In genomic region chr4:88908003-88908402, GRCh38 we compare ENCODE assay signal across 22 cellular contexts.
DNase-seq lines count a peak whose midpoint lies in the region; ATAC-seq and TF ChIP-seq lines count a peak whose summit lies in the region.
"Had no signal": no experiment of that assay in that cellular context is flagged by ENCODE, and none has a peak within 500 bp of the region (broad histone marks: within the 10 kb centered on the region; RNA-seq: fewer than 3 reads in every experiment).

No MANE protein-coding gene starts in this region.

- TF ChIP-seq CTCF in AG04450 (IDR thresholded peaks at IDR 0.05; ENCODE audit: low read depth, low read length) (peak; percentile 19; the same call in 1 of the 2 replicates), VCaP (conservative IDR thresholded peaks at IDR 0.05) (no peak), fibroblast of lung (conservative IDR thresholded peaks at IDR 0.05 in 1 of 2, IDR thresholded peaks at IDR 0.05 in 1 of 2; ENCODE audit: low read depth in 1 of 2, low read length in 2 of 2) (no peak), mucosa of descending colon (IDR thresholded peaks at IDR 0.05) (no peak)

- H4K20me1 ChIP-seq in fibroblast of lung (ENCODE audit: control insufficient read depth, extremely low read depth, insufficient read depth, low read length) = no peaks in the 10 kb centered on the region

- ATAC-seq in mucosa of descending colon (peak; percentile 43), HG03135 (IDR thresholded peaks at IDR 0.05; ENCODE audit: unreplicated experiment) (no peak), left ventricle myocardium superior (no peak), HG02571 (IDR thresholded peaks at IDR 0.05; ENCODE audit: unreplicated experiment) (no peak)
- ATAC-seq: SK-N-SH treated with all-trans-retinoic acid at 6 μM for 48 hours; stimulated activated effector memory CD8-positive, alpha-beta T cell treated with anti-CD3 and anti-CD28 coated beads, Interleukin-12 subunit alpha, Interleukin-12 subunit beta, amount 100 ng/mL, for 72 hours had no signal

- no peaks in the 10 kb centered on the region for H3K9me3 ChIP-seq in AG04450 (ENCODE audit: control insufficient read depth, insufficient read depth, low read length)
- no peaks in the 10 kb centered on the region for H3K9me3 ChIP-seq in fibroblast of lung (ENCODE audit: control insufficient read depth, insufficient read depth, low read depth, low read length)
- no peaks in the 10 kb centered on the region for H3K9me3 ChIP-seq in mucosa of descending colon
- H3K9me3 ChIP-seq: suprapubic skin had no signal

- no peaks in the 10 kb centered on the region for H3K36me3 ChIP-seq in fibroblast of lung (ENCODE audit: control insufficient read depth, insufficient read depth, low read length)
- H3K36me3 ChIP-seq in mucosa of descending colon (ENCODE audit: low read depth) = no peaks in the 10 kb centered on the region
- H3K36me3 ChIP-seq: suprapubic skin had no signal

- POLR2A ChIA-PET in AG04450 (lab: Yijun Ruan, JAX) = no interaction called here

- no peak overlapping the region for H3K9ac ChIP-seq in fibroblast of lung (ENCODE audit: insufficient read depth, low read length)
- H3K9ac ChIP-seq: KMS-11 had no signal

- H3K27me3 ChIP-seq in AG04450 (ENCODE audit: control insufficient read depth, insufficient read depth, low read length) (no peaks in the 10 kb centered on the region), fibroblast of lung (ENCODE audit: control insufficient read depth, insufficient read depth, low read length) (no peaks in the 10 kb centered on the region)
- H3K27me3 ChIP-seq: suprapubic skin had no signal

- H3K4me3 ChIP-seq in AG04450 (ENCODE audit: low read depth, low read length) (no peak overlapping the region), fibroblast of lung (replicated peaks in 1 of 4; ENCODE audit: control extremely low read depth in 1 of 4, insufficient read depth in 1 of 4, low read depth in 3 of 4, low read length in 4 of 4) (no peak overlapping the region), mucosa of descending colon (no peak overlapping the region)
- H3K4me3 ChIP-seq: smooth muscle cell, suprapubic skin had no signal

- DNase-seq in AG04450 (ENCODE audit: low read depth, low spot score) (peak; percentile 8), fibroblast of lung (ENCODE audit: low read depth in 2 of 2) (peak; percentile 51 to 55), mucosa of descending colon (no peak), AML-193 (lab: John Stamatoyannopoulos, UW) (no peak), left ventricle myocardium superior (no peak)
- DNase-seq: 8988T; activated CD4-positive, alpha-beta T cell treated with anti-CD3 and anti-CD28 coated beads, Interleukin-2, amount 10 ng/mL, durations not matched to agents 24 days and 14 days; CD8-positive, alpha-beta memory T cell; DMS153; GDM1; NCI-H187; WERI-Rb-1 had no signal

- no peaks in the 10 kb centered on the region for H3K4me1 ChIP-seq in fibroblast of lung (ENCODE audit: control insufficient read depth, extremely low read depth, insufficient read depth, low read length)
- H3K4me1 ChIP-seq in mucosa of descending colon (ENCODE audit: low read depth) = peaks cover 8% of the 10 kb centered on the region
- H3K4me1 ChIP-seq: suprapubic skin had no signal

- H3K4me2 ChIP-seq in fibroblast of lung (ENCODE audit: extremely low read depth, insufficient read depth, low read length) = no peak overlapping the region
- H3K4me2 ChIP-seq: KMS-11, smooth muscle cell had no signal

- H3K27ac ChIP-seq in AG04450 (ENCODE audit: low read depth, low read length) = no peak overlapping the region
- peak overlapping the region; percentile 38; the same call in 1 of the 2 replicates for H3K27ac ChIP-seq in VCaP
- no peak overlapping the region for H3K27ac ChIP-seq in fibroblast of lung (ENCODE audit: insufficient read depth, low read length)
- H3K27ac ChIP-seq: epithelial cell of prostate, KMS-11, RWPE1, suprapubic skin, WERI-Rb-1 had no signal

- intact Hi-C loops in mucosa of descending colon (cut with DNase I, micrococcal nuclease) (no loop called here), left ventricle myocardium superior (cut with micrococcal nuclease) (no loop called here)

- CTCF ChIA-PET in AG04450 (lab: Charles Lee) = no interaction called here

- no peaks in the 10 kb centered on the region for H3K79me2 ChIP-seq in fibroblast of lung (ENCODE audit: control insufficient read depth, insufficient read depth, low read length)

- no peak overlapping the region for H2AFZ ChIP-seq in fibroblast of lung (ENCODE audit: low read length)

Comparison
In these comparisons a context has a peak if more than half of its experiments do, and no peak if none do; other contexts are left out.
1. DNase-seq: peak in AG04450 (single experiment) and fibroblast of lung (2 of 2); none in mucosa of descending colon (0 of 3), AML-193 (0 of 2) and left ventricle myocardium superior (single experiment).